In genomic region chrX:153793291-153793690, GRCh38 we compare ENCODE assay signal across 8 cellular contexts. TPM values are rescaled to one million over a fixed set of nuclear protein-coding genes. Genes with fewer than 3 reads are reported as not detected.
DNase-seq lines count a peak whose midpoint lies in the region; ATAC-seq and TF ChIP-seq lines count a peak whose summit lies in the region.

No MANE protein-coding gene starts in this region.

- no peaks in the 10 kb centered on the region for H3F3A ChIP-seq in smooth muscle cell (ENCODE audit: low read depth)

- H4K20me1 ChIP-seq in HCT116 (ENCODE audit: insufficient read depth) (no peaks in the 10 kb centered on the region), smooth muscle cell (ENCODE audit: low read depth) (no peaks in the 10 kb centered on the region)

- CTCF ChIA-PET in HCT116 (lab: Charles Lee) = interaction anchor here (1.5 kb wide), 1 partner anchor 14 kb away, joined by 4 read pairs; no protein-coding TSS in a partner anchor

- peak overlapping the region; percentile 80 for H3K27ac ChIP-seq in HCT116 (ENCODE audit: low read depth, low read length)
- peak overlapping the region; percentile 97 for H3K27ac ChIP-seq in smooth muscle cell (ENCODE audit: low read depth)

- WGBS in smooth muscle cell (ENCODE audit: low lambda C conversion rate) = 62% methylated on average over 7 of the region's 7 CpGs

- DNase-seq in HCT116 (ENCODE audit: low read depth, low spot score) = no peak
- DNase-seq in UCSD-AML1 (lab: John Stamatoyannopoulos, UW; ENCODE audit: unreplicated experiment) = peak; percentile 44
- no peak for DNase-seq in glutamatergic neuron
- no peak for DNase-seq in smooth muscle cell (lab: John Stamatoyannopoulos, UW; ENCODE audit: unreplicated experiment)
- DNase-seq in GM19238 (ENCODE audit: insufficient read length, low spot score) = no peak
- DNase-seq in stimulated activated CD4-positive, alpha-beta T cell treated with anti-CD3 and anti-CD28 coated beads, Interleukin-4, amount 100 ng/mL, for 1 hour = no peak
- DNase-seq in amniotic stem cell (lab: John Stamatoyannopoulos, UW) = no peak
- DNase-seq in SHP77 treated with DMSO at 0.1 percent for 48 hours (lab: John Stamatoyannopoulos, UW) = no peak

- H3K4me2 ChIP-seq in HCT116 (ENCODE audit: low read length) (peak overlapping the region; percentile 85), smooth muscle cell (peak overlapping the region; percentile 81)

- no TSS peak for BruUV-seq in HCT116 (replicated peaks; lab: Mats Ljungman, UMichigan)

- H3K9ac ChIP-seq in HCT116 (ENCODE audit: low read length) (peak overlapping the region; percentile 68), smooth muscle cell (ENCODE audit: low read depth) (peak overlapping the region; percentile 97)

- H3K79me2 ChIP-seq in HCT116 (ENCODE audit: insufficient read depth, low read length) (peaks cover 46% of the 10 kb centered on the region), smooth muscle cell (ENCODE audit: low read depth) (peaks cover 32% of the 10 kb centered on the region)

- H3K4me3 ChIP-seq in HCT116 (replicated peaks in 1 of 2; ENCODE audit: low read depth in 1 of 2, low read length in 2 of 2) (peak overlapping the region; percentile 76 to 77), smooth muscle cell (peak overlapping the region; percentile 79)

- no peaks in the 10 kb centered on the region for H3K9me2 ChIP-seq in HCT116 (ENCODE audit: insufficient read depth)

- H3K4me1 ChIP-seq in HCT116 (ENCODE audit: control insufficient read depth in 1 of 2, insufficient read depth in 2 of 2, low read length in 2 of 2) = peaks cover 0 to 17% of the 10 kb centered on the region in 2 experiments; a peak in 2 of 4 replicates
- no peaks in the 10 kb centered on the region for H3K4me1 ChIP-seq in smooth muscle cell (ENCODE audit: low read depth)

- peaks cover 6% of the 10 kb centered on the region for H3K9me3 Mint-ChIP-seq in glutamatergic neuron (ENCODE audit: unreplicated experiment)

- H3K27me3 ChIP-seq in HCT116 (ENCODE audit: insufficient read depth, low read length) = no peaks in the 10 kb centered on the region
- H3K27me3 ChIP-seq in smooth muscle cell (ENCODE audit: low read depth) = no peaks in the 10 kb centered on the region

- RAD21 ChIA-PET in HCT116 (lab: Charles Lee; ENCODE audit: low non-redundant PET in 1 of 2, low total read pairs in 2 of 2, uncharacterized antibody in 2 of 2, unreplicated experiment in 2 of 2) = no interaction called here

- POLR2A ChIA-PET in HCT116 (lab: Charles Lee) = no interaction called here

- no peak for ATAC-seq in HCT116

- H3K36me3 ChIP-seq in HCT116 (ENCODE audit: control insufficient read depth in 1 of 2, insufficient read depth in 2 of 2, low read length in 2 of 2) (peaks cover 0 to 4% of the 10 kb centered on the region in 2 experiments; a peak in 1 of 4 replicates), smooth muscle cell (ENCODE audit: low read depth) (no peaks in the 10 kb centered on the region)

- H3K9me3 ChIP-seq in HCT116 (ENCODE audit: control insufficient read depth in 1 of 2, insufficient read depth in 1 of 2, low read depth in 1 of 2, low read length in 2 of 2) = no peaks in the 10 kb centered on the region
- H3K9me3 ChIP-seq in smooth muscle cell (replicated peaks; ENCODE audit: low read depth) = no peaks in the 10 kb centered on the region

- no peak for TF ChIP-seq POLR2A in HCT116 (IDR thresholded peaks at IDR 0.05; ENCODE audit: borderline replicate concordance, extremely low read depth, insufficient read depth, insufficient read length)

- H3K27ac Mint-ChIP-seq in glutamatergic neuron (ENCODE audit: unreplicated experiment) = peak overlapping the region; percentile 83

- no peaks in the 10 kb centered on the region for H3K36me3 Mint-ChIP-seq in glutamatergic neuron (ENCODE audit: unreplicated experiment)

- no peak for TF ChIP-seq RAD21 in HCT116 (IDR thresholded peaks at IDR 0.05; ENCODE audit: low read depth)

- TF ChIP-seq CTCF in HCT116 (IDR thresholded peaks at IDR 0.05 in 2 of 3, conservative IDR thresholded peaks at IDR 0.05 in 1 of 3; ENCODE audit: borderline replicate concordance in 1 of 3, insufficient read depth in 1 of 3, low read depth in 2 of 3, low read length in 2 of 3) = no peak
- no peak for TF ChIP-seq CTCF in glutamatergic neuron (IDR thresholded peaks at IDR 0.05; ENCODE audit: partially characterized antibody, unreplicated experiment)
- TF ChIP-seq CTCF in smooth muscle cell (IDR thresholded peaks at IDR 0.05; ENCODE audit: borderline replicate concordance, insufficient read depth, poor library complexity, severe bottlenecking) = no peak

- no peaks in the 10 kb centered on the region for H3K27me3 Mint-ChIP-seq in glutamatergic neuron (ENCODE audit: unreplicated experiment)

- H3K4me3 Mint-ChIP-seq in glutamatergic neuron (ENCODE audit: unreplicated experiment) = peak overlapping the region; percentile 90

- H2AFZ ChIP-seq in HCT116 (ENCODE audit: low read depth, low read length, poor library complexity, severe bottlenecking) (no peak overlapping the region), smooth muscle cell (ENCODE audit: low read depth) (peak overlapping the region; percentile 89)

- H3K4me1 Mint-ChIP-seq in glutamatergic neuron (ENCODE audit: low read depth, unreplicated experiment) = peaks cover 5% of the 10 kb centered on the region

- intact Hi-C loops in HCT116 (cut with micrococcal nuclease) = no loop called here

TF ChIP-seq in HCT116, 20 proteins besides CTCF, POLR2A, EP300 and RAD21:
- TF ChIP-seq CBX3 (IDR thresholded peaks at IDR 0.05; ENCODE audit: low read depth) (no peak), FOSL1 (IDR thresholded peaks at IDR 0.05; ENCODE audit: low read depth) (no peak), YY1 (IDR thresholded peaks at IDR 0.05; ENCODE audit: extremely low read depth, insufficient replicate concordance, low read depth, low read length) (no peak), MAX (IDR thresholded peaks at IDR 0.05) (no peak), SP1 (IDR thresholded peaks at IDR 0.05; ENCODE audit: low read depth) (no peak), ZNF274 (IDR thresholded peaks at IDR 0.05; ENCODE audit: low read depth, low read length) (no peak), ELF1 (IDR thresholded peaks at IDR 0.05; ENCODE audit: borderline replicate concordance, low read depth) (no peak), TCF7L2 (IDR thresholded peaks at IDR 0.05; ENCODE audit: borderline replicate concordance, extremely low read depth, insufficient read depth, insufficient read length) (no peak), ZFX (IDR thresholded peaks at IDR 0.05) (no peak), CEBPB (IDR thresholded peaks at IDR 0.05; ENCODE audit: low read depth) (no peak)

RNA-seq across cellular contexts. Expression of gene IDH3G, which starts 0.9 kb away (rescaled TPM):
- total RNA-seq in HCT116 (2021; ENCODE audit: unreplicated experiment) (49.7 TPM), glutamatergic neuron (ENCODE audit: unreplicated experiment) (56.7 TPM), smooth muscle cell (63.3 and 86.0 TPM in 2 replicates)
- polyA plus RNA-seq in HCT116 (2012) = 88.3 and 106 TPM in 2 replicates
- 88.9 and 89.7 TPM in 2 replicates for polyA plus RNA-seq in smooth muscle cell

RNA-seq across cellular contexts. Expression of gene SSR4, which starts 1.2 kb away (rescaled TPM):
- total RNA-seq in HCT116 (2021; ENCODE audit: unreplicated experiment) = 182 TPM
- polyA plus RNA-seq in HCT116 (2012) = 368 and 404 TPM in 2 replicates
- total RNA-seq in glutamatergic neuron (ENCODE audit: unreplicated experiment) = 277 TPM
- total RNA-seq in smooth muscle cell = 397 and 443 TPM in 2 replicates
- polyA plus RNA-seq in smooth muscle cell = 663 and 677 TPM in 2 replicates

RNA-seq across cellular contexts. Expression of gene SRPK3, which starts 12.4 kb away (rescaled TPM):
- total RNA-seq in HCT116 (2021; ENCODE audit: unreplicated experiment) = not detected
- 0.21 and 0.39 TPM in 2 replicates for polyA plus RNA-seq in HCT116 (2012)
- total RNA-seq in glutamatergic neuron (ENCODE audit: unreplicated experiment) = not detected
- total RNA-seq in smooth muscle cell = not detected in 2 replicates
- 0.05 and 1.5 TPM in 2 replicates for polyA plus RNA-seq in smooth muscle cell

RNA-seq across cellular contexts. Expression of gene PLXNB3, which starts 29.2 kb away (rescaled TPM):
- total RNA-seq in HCT116 (2021; ENCODE audit: unreplicated experiment) (4.8 TPM), glutamatergic neuron (ENCODE audit: unreplicated experiment) (5.8 TPM), smooth muscle cell (0.58 and 0.67 TPM in 2 replicates)
- polyA plus RNA-seq in HCT116 (2012) = 6.6 and 8.6 TPM in 2 replicates
- 3.9 and 7.8 TPM in 2 replicates for polyA plus RNA-seq in smooth muscle cell

RNA-seq across cellular contexts. Expression of gene PDZD4, which starts 37.1 kb away (rescaled TPM):
- total RNA-seq in HCT116 (2021; ENCODE audit: unreplicated experiment) = 0.30 TPM
- 0.10 and 0.40 TPM in 2 replicates for polyA plus RNA-seq in HCT116 (2012)
- 41.8 TPM for total RNA-seq in glutamatergic neuron (ENCODE audit: unreplicated experiment)
- 2.3 and 3.1 TPM in 2 replicates for total RNA-seq in smooth muscle cell
- polyA plus RNA-seq in smooth muscle cell = 2.3 and 2.9 TPM in 2 replicates
